ENCODE assay signal across 8 cellular contexts in the genomic region with DNA sequence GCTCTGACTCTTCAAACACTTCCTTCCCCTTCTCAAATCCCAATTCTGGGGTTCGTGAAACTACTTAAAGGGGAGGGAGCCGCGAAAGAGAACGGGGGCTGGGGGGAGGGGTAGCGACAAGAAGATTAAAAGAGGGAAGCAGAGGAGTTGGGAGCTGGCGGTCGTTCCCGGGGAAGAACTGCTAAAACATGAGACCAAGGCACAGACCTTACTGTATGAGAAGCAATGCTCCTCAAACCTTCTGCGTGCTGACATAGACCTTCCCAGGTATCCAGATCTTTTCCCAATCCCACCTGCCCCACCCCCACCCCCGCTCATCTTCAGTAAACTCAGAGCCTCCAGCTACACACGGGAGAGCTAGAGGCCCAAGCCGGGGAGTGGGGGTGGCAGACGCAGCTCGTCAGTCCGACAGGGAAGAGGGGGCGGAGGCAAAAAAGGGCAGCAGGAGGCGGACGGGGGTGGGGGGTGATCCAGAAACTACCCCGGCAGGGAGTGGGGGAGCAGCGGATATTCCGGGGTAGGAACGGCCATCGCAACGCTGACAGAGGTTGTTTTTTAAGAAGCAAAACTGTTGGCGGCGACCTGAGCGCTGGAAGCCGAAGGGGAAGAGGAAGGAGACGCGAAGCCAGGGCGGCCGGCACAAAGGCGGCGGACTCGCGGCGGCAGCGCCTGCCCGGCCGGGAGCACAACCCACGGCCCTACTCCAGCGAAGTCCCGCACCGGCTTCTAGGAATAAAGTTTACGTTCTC. TPM values are rescaled to one million over a fixed set of nuclear protein-coding genes. Genes with fewer than 3 reads are reported as not detected.
DNase-seq lines count a peak whose midpoint lies in the region; ATAC-seq, FAIRE-seq and TF ChIP-seq lines count a peak whose summit lies in the region.

No MANE protein-coding gene starts in this region.

- SMC1A ChIA-PET in GM12878 (lab: Charles Lee; ENCODE audit: uncharacterized antibody, unreplicated experiment): interaction anchor here (0.6 to 2.2 kb wide), 6 partner anchors 44 to 659 kb away, joined by 3 to 5 read pairs (median 3); no protein-coding TSS in a partner anchor

- intact Hi-C loops in GM12878 (cut with micrococcal nuclease; ENCODE audit: unreplicated experiment): loop anchor here (1.0 to 10.0 kb wide), 4 partner anchors 97 to 349 kb away; partner anchors contain the start of gene MARCHF7

- H4K20me1 ChIP-seq in GM12878 (ENCODE audit: control insufficient read depth, insufficient read depth): no peaks in the 10 kb centered on the region

- peaks cover 2% of the 10 kb centered on the region for H3K36me3 Mint-ChIP-seq in T-helper 1 cell treated with Interleukin-12 subunit alpha and Interleukin-12 subunit beta and Interleukin-4 antibody, amounts not matched to agents 30 μg/mL and 1 μg/mL, for 36 hours (ENCODE audit: low read depth)

- peak; percentile 88 for DNase-seq in NCI-H1694 treated with DMSO at 0.1 percent for 48 hours (lab: John Stamatoyannopoulos, UW)
- peak; percentile 46 for DNase-seq in GM12878 (ENCODE audit: low read depth, low spot score)
- DNase-seq in hippocampal formation (lab: John Stamatoyannopoulos, UW): peak; percentile 85 to 86
- peak; percentile 87 for DNase-seq in pulmonary artery endothelial cell (ENCODE audit: low read depth, low spot score)
- DNase-seq in NAMALWA (ENCODE audit: low spot score): no peak

- H3K9me3 ChIP-seq in GM12878 (replicated peaks; ENCODE audit: control insufficient read depth, insufficient read depth, low read length): no peaks in the 10 kb centered on the region

- no peaks in the 10 kb centered on the region; the same call in 1 of the 2 replicates for H3K4me1 ChIP-seq in GM12878 (ENCODE audit: control insufficient read depth, insufficient read depth, low read length)

- H2AFZ ChIP-seq in GM12878 (ENCODE audit: control insufficient read depth, low read depth, low read length): peak overlapping the region; percentile 87

- H3K4me1 Mint-ChIP-seq in T-helper 1 cell treated with Interleukin-12 subunit alpha and Interleukin-12 subunit beta and Interleukin-4 antibody, amounts not matched to agents 30 μg/mL and 1 μg/mL, for 36 hours (ENCODE audit: low read depth): peaks cover 12% of the 10 kb centered on the region

- H3K4me3 ChIP-seq in GM12878: peak overlapping the region; percentile 70

- peak overlapping the region; percentile 80 for H3K4me2 ChIP-seq in GM12878 (ENCODE audit: control insufficient read depth, insufficient read depth)

- H3K36me3 ChIP-seq in GM12878 (ENCODE audit: control insufficient read depth in 2 of 2, insufficient read depth in 2 of 2, low read length in 1 of 2): no peaks in the 10 kb centered on the region

- in situ Hi-C loops in GM12878 (cut with MboI): no loop called here

- TF ChIP-seq RAD21 in GM12878 (IDR thresholded peaks at IDR 0.05; ENCODE audit: insufficient read depth, low read depth, low read length): peak; percentile 25; the same call in 1 of the 2 replicates

- CTCF ChIA-PET in GM12878 (lab: Yijun Ruan, JAX): interaction anchor here (0.7 to 1.4 kb wide), 4 partner anchors 16 to 100 kb away, joined by 3 to 7 read pairs (median 4); partner anchors contain the start of gene MARCHF7

- no peak for TF ChIP-seq CTCF in GM12878 (IDR thresholded peaks at IDR 0.05 in 2 of 3, conservative IDR thresholded peaks at IDR 0.05 in 1 of 3; ENCODE audit: control insufficient read depth in 2 of 3, extremely low read depth in 1 of 3, insufficient read depth in 1 of 3, low read depth in 3 of 3, low read length in 3 of 3)

- POLR2A ChIA-PET in GM12878 (lab: Charles Lee): interaction anchor here (0.6 to 1.9 kb wide), 12 partner anchors 10 to 1449 kb away, joined by 3 to 7 read pairs (median 4); partner anchors contain the start of gene MARCHF7

- ATAC-seq in GM18505 (IDR thresholded peaks at IDR 0.05; ENCODE audit: unreplicated experiment) (peak; percentile 69), HG02870 (IDR thresholded peaks at IDR 0.05; ENCODE audit: unreplicated experiment) (peak; percentile 68), GM12878 (peak; percentile 85)

- peak overlapping the region; percentile 86 for H3K4me3 Mint-ChIP-seq in T-helper 1 cell treated with Interleukin-12 subunit alpha and Interleukin-12 subunit beta and Interleukin-4 antibody, amounts not matched to agents 30 μg/mL and 1 μg/mL, for 36 hours

- H3K79me2 ChIP-seq in GM12878 (ENCODE audit: control insufficient read depth, insufficient read depth, low read length): peaks cover 33% of the 10 kb centered on the region

- RAD21 ChIA-PET in GM12878 (lab: Charles Lee; ENCODE audit: unreplicated experiment): interaction anchor here (0.6 to 1.3 kb wide), 11 partner anchors 97 to 355 kb away, joined by 3 to 10 read pairs (median 4); partner anchors contain the start of gene MARCHF7

- H3K9ac ChIP-seq in GM12878 (ENCODE audit: control insufficient read depth, insufficient read depth, low read length): peak overlapping the region; percentile 78

- peaks cover 52% of the 10 kb centered on the region for H3K27me3 Mint-ChIP-seq in T-helper 1 cell treated with Interleukin-12 subunit alpha and Interleukin-12 subunit beta and Interleukin-4 antibody, amounts not matched to agents 30 μg/mL and 1 μg/mL, for 36 hours (ENCODE audit: low read depth)

- no peaks in the 10 kb centered on the region for H3K9me3 Mint-ChIP-seq in T-helper 1 cell treated with Interleukin-12 subunit alpha and Interleukin-12 subunit beta and Interleukin-4 antibody, amounts not matched to agents 30 μg/mL and 1 μg/mL, for 36 hours

- peak; percentile 57 for TF ChIP-seq POLR2A in GM18505 (IDR thresholded peaks at IDR 0.05; ENCODE audit: borderline replicate concordance, extremely low read depth, insufficient read depth, insufficient read length)
- peak; percentile 78 for TF ChIP-seq POLR2A in GM12878 (IDR thresholded peaks at IDR 0.05; ENCODE audit: low read depth, low read length)

- BruUV-seq in GM12878 (replicated peaks; lab: Mats Ljungman, UMichigan): no TSS peak

- TF ChIP-seq EP300 in GM12878 (IDR thresholded peaks at IDR 0.05; ENCODE audit: borderline replicate concordance in 1 of 2, control insufficient read depth in 1 of 2, low read depth in 2 of 2, low read length in 2 of 2): no peak

- peak overlapping the region; percentile 73 for H3K27ac ChIP-seq in GM12878 (ENCODE audit: control insufficient read depth, insufficient read depth)

- no peaks in the 10 kb centered on the region for H3K27me3 ChIP-seq in GM12878 (replicated peaks in 1 of 2; ENCODE audit: control insufficient read depth in 2 of 2, insufficient read depth in 2 of 2, low read length in 1 of 2)

- no peak for FAIRE-seq in GM12878 (lab: Jason Lieb, UNC)

- H3K27ac Mint-ChIP-seq in T-helper 1 cell treated with Interleukin-12 subunit alpha and Interleukin-12 subunit beta and Interleukin-4 antibody, amounts not matched to agents 30 μg/mL and 1 μg/mL, for 36 hours: no peak overlapping the region

- under 1% methylated on average over 42 of the region's 45 CpGs for WGBS in GM12878 (ENCODE audit: insufficient coverage, insufficient replicate concordance, low lambda C conversion rate, missing lambda C conversion rate)

TF ChIP-seq in GM12878, 131 proteins besides CTCF, POLR2A, EP300 and RAD21 (continues in another document):
- TF ChIP-seq PBX3 (IDR thresholded peaks at IDR 0.05; ENCODE audit: insufficient replicate concordance, low read depth, low read length) (peak; percentile 48), IKZF2 (IDR thresholded peaks at IDR 0.05) (peak; percentile 81 to 83), PML (IDR thresholded peaks at IDR 0.05; ENCODE audit: low read length) (no peak), GATAD2B (conservative IDR thresholded peaks at IDR 0.05; ENCODE audit: low read depth) (peak; percentile 69; the same call in 1 of the 2 replicates), NR2C2 (IDR thresholded peaks at IDR 0.05; ENCODE audit: borderline replicate concordance, control insufficient read depth, insufficient read length, low read depth) (no peak), YY1 (IDR thresholded peaks at IDR 0.05; ENCODE audit: low read depth, low read length) (0 out of 2 replicates have a peak, but pooled peaks have one; percentile 8), EED (IDR thresholded peaks at IDR 0.05; ENCODE audit: low read depth) (peak; percentile 65), SREBF1 (IDR thresholded peaks at IDR 0.05; ENCODE audit: low read length) (no peak), TCF12 (IDR thresholded peaks at IDR 0.05; ENCODE audit: low read depth, low read length) (peak; percentile 46; the same call in 1 of the 2 replicates), POLR2AphosphoS5 (IDR thresholded peaks at IDR 0.05; ENCODE audit: low read length) (0 out of 2 replicates have a peak, but pooled peaks have one; percentile 51), CREM (IDR thresholded peaks at IDR 0.05; ENCODE audit: low read depth) (peak; percentile 54; the same call in 1 of the 2 replicates), DPF2 (IDR thresholded peaks at IDR 0.05) (0 out of 2 replicates have a peak, but pooled peaks have one; percentile 3)

RNA-seq across cellular contexts. Expression of gene BAZ2B, which starts 1.0 kb away (rescaled TPM):
- 510 and 514 TPM in 2 replicates for total RNA-seq in GM12878 (2013; cell fraction: nucleolus; rRNA removed)
- total RNA-seq in GM12878 (2014; rRNA removed): 29.0 and 35.7 TPM in 2 replicates
- total RNA-seq in GM12878 (2014; rRNA removed; fragmentation: Illumina TruSeq; extraction: Trizol): 49.7 and 52.7 TPM in 2 replicates
- total RNA-seq in GM12878 (2021): 32.1 and 33.0 TPM in 2 replicates
- polyA plus RNA-seq in GM12878 (2011; ENCODE audit: low read depth): 23.5 TPM
- polyA plus RNA-seq in GM12878 (2011; rRNA removed): 24.9 and 33.1 TPM in 2 replicates
- polyA plus RNA-seq in GM12878 (2011; cell fraction: cytosol; rRNA removed): 12.6 and 14.4 TPM in 2 replicates
- 33.1 and 42.0 TPM in 2 replicates for polyA plus RNA-seq in GM12878 (2011; cell fraction: nucleus; rRNA removed)
- polyA plus RNA-seq in GM12878 (2012): 19.7 and 23.3 TPM in 2 replicates
- 33.3 and 47.1 TPM in 2 replicates for polyA plus RNA-seq in GM12878 (2014; fragmentation: Illumina TruSeq; extraction: Trizol)
- polyA plus RNA-seq in GM12878 (2014; fragmentation: Nextera tagmentation; extraction: Ambion mirVana): 10 to 100 TPM in 1 of 2 experiments, 1 to 10 TPM in 1; 8.8 to 12.8 TPM
- 18.6 and 24.5 TPM in 2 replicates for polyA plus RNA-seq in GM12878 (2014; rRNA removed)
- 10 to 100 TPM; 22.4 to 23.9 TPM for polyA plus RNA-seq in GM12878 (2016; fragmentation: Nextera tagmentation; extraction: Ambion mirVana)
- 71.0 and 79.2 TPM in 2 replicates for polyA minus RNA-seq in GM12878 (2011; rRNA and poly(A)+ RNA removed)
- polyA minus RNA-seq in GM12878 (2011; cell fraction: cytosol; rRNA and poly(A)+ RNA removed): 18.4 and 19.5 TPM in 2 replicates
- 68.2 and 95.3 TPM in 2 replicates for polyA minus RNA-seq in GM12878 (2011; cell fraction: nucleus; rRNA and poly(A)+ RNA removed)
- total RNA-seq in pulmonary artery endothelial cell: 76.6 and 81.9 TPM in 2 replicates
